In genomic region chr14:102823546-102823945, GRCh38 we compare ENCODE assay signal across 21 cellular contexts.
"Had no signal": no experiment of that assay in that cellular context is flagged by ENCODE, and none has a peak within 500 bp of the region (broad histone marks: within the 10 kb centered on the region; RNA-seq: fewer than 3 reads in every experiment).

No MANE protein-coding gene starts in this region.

- ATAC-seq: gastroesophageal sphincter; left cardiac atrium; lower lobe of right lung; natural killer cell treated with Interleukin-12 subunit alpha and Interleukin-12 subunit beta and Interleukin-15 and Interleukin-18, amount 100 ng/mL, for 72 hours; pancreas; right cardiac atrium had no signal

- DNase-seq: dermis blood vessel endothelial cell; esophagus squamous epithelium; foreskin fibroblast; kidney; left cardiac atrium; left ventricle myocardium inferior; lower lobe of right lung; mesenchymal stem cell; midbrain; occipital lobe; pancreas; right cardiac atrium; small intestine; stimulated activated CD4-positive, alpha-beta T cell treated with anti-CD3 and anti-CD28 coated beads, Interleukin-12 subunit alpha, Interleukin-12 subunit beta, amount 100 ng/mL, for 4 hours; stimulated activated naive CD4-positive, alpha-beta T cell; thyroid gland; upper lobe of left lung; uterus had no signal

- FAIRE-seq: kidney, pancreas, small intestine had no signal

- H3K27me3 Mint-ChIP-seq: natural killer cell treated with Interleukin-12 subunit alpha and Interleukin-12 subunit beta and Interleukin-15 and Interleukin-18, amount 100 ng/mL, for 72 hours; progenitor cell of endocrine pancreas had no signal

- H3K36me3 Mint-ChIP-seq: natural killer cell treated with Interleukin-12 subunit alpha and Interleukin-12 subunit beta and Interleukin-15 and Interleukin-18, amount 100 ng/mL, for 72 hours had no signal

- H3K27ac Mint-ChIP-seq: progenitor cell of endocrine pancreas had no signal

- H3K9me3 Mint-ChIP-seq: natural killer cell treated with Interleukin-12 subunit alpha and Interleukin-12 subunit beta and Interleukin-15 and Interleukin-18, amount 100 ng/mL, for 72 hours had no signal
